Comparison of ENCODE assay signal across 10 cellular contexts in genomic region chr11:104151404-104152204, GRCh38. TPM values are rescaled to one million over a fixed set of nuclear protein-coding genes. Genes with fewer than 3 reads are reported as not detected.
DNase-seq lines count a peak whose midpoint lies in the region; ATAC-seq and TF ChIP-seq lines count a peak whose summit lies in the region.
"Had no signal": no experiment of that assay in that cellular context is flagged by ENCODE, and none has a peak within 500 bp of the region (broad histone marks: within the 10 kb centered on the region; RNA-seq: fewer than 3 reads in every experiment).

No MANE protein-coding gene starts in this region.

- H3K27me3 ChIP-seq in right lobe of liver: no peaks in the 10 kb centered on the region
- H3K27me3 ChIP-seq: neutrophil had no signal

- H3K9me3 ChIP-seq in HEK293 (ENCODE audit: control insufficient read depth, insufficient read depth, low read depth, low read length): no peaks in the 10 kb centered on the region
- H3K9me3 ChIP-seq in right lobe of liver: no peaks in the 10 kb centered on the region
- H3K9me3 ChIP-seq: neutrophil had no signal

- TF ChIP-seq POLR2A in right lobe of liver (IDR thresholded peaks at IDR 0.05): no peak

- no peak for TF ChIP-seq CTCF in HEK293 (tag by site-specific recombination; IDR thresholded peaks at IDR 0.05)
- TF ChIP-seq CTCF in right lobe of liver (IDR thresholded peaks at IDR 0.05): peak in 3 of 4 donors; percentile 23 to 38 (median 37)

- H3K4me3 ChIP-seq in HEK293 (ENCODE audit: low read depth, low read length) (no peak overlapping the region), right lobe of liver (no peak overlapping the region)

- 50% methylated on average over 8 of the region's 8 CpGs for WGBS in right lobe of liver (ENCODE audit: insufficient coverage, low coverage, low lambda C conversion rate, missing lambda C conversion rate)

- ATAC-seq in right lobe of liver: no peak

- DNase-seq in D341Med (ENCODE audit: low spot score) (peak; percentile 12), amniotic epithelial cell (ENCODE audit: low read depth) (peak; percentile 40), right lobe of liver (no peak), substantia nigra (lab: John Stamatoyannopoulos, UW) (no peak)
- no peak for DNase-seq in stimulated activated CD4-positive, alpha-beta T cell treated with anti-CD3 and anti-CD28 coated beads, Interleukin-12 subunit alpha, Interleukin-12 subunit beta, amount 100 ng/mL, for 4 hours
- DNase-seq in activated naive CD4-positive, alpha-beta T cell treated with Interleukin-2 at 50 U/mL for 16 hours: no peak
- no peak for DNase-seq in activated CD8-positive, alpha-beta memory T cell treated with anti-CD3 and anti-CD28 coated beads, Interleukin-2, amount 50 U/mL, for 48 hours
- DNase-seq: NCI-H510A treated with DMSO at 0.1 percent for 48 hours had no signal

- H3K27ac ChIP-seq in HEK293 (ENCODE audit: extremely low read depth, low read depth, low read length) (no peak overlapping the region), right lobe of liver (no peak overlapping the region), substantia nigra (ENCODE audit: low read depth, low read length, poor library complexity, severe bottlenecking) (no peak overlapping the region)
- H3K27ac ChIP-seq: neutrophil had no signal

- intact Hi-C loops in right lobe of liver (cut with DNase I): no loop called here

- H3K4me1 ChIP-seq in HEK293 (ENCODE audit: control insufficient read depth, insufficient read depth, low read length) (no peaks in the 10 kb centered on the region), right lobe of liver (no peaks in the 10 kb centered on the region)

- POLR2A ChIA-PET in HEK293 (lab: Yijun Ruan, JAX): no interaction called here

- CTCF ChIA-PET in HEK293 (lab: Yijun Ruan, JAX): interaction anchor here (0.7 to 1.2 kb wide), 2 partner anchors 95 to 469 kb away, joined by 3 to 6 read pairs; no protein-coding TSS in a partner anchor

- H3K36me3 ChIP-seq in HEK293 (ENCODE audit: control insufficient read depth in 2 of 2, insufficient read depth in 1 of 2, low read length in 2 of 2) (no peaks in the 10 kb centered on the region), right lobe of liver (no peaks in the 10 kb centered on the region)
- H3K36me3 ChIP-seq: neutrophil had no signal

TF ChIP-seq in HEK293, 187 proteins besides CTCF, POLR2A, EP300 and RAD21:
- peak; percentile 26; the same call in 1 of the 2 replicates for TF ChIP-seq ZNF654 (tag by site-specific recombination; IDR thresholded peaks at IDR 0.05; ENCODE audit: low read depth)
- no peak for TF ChIP-seq ZNF768 (tag by site-specific recombination; IDR thresholded peaks at IDR 0.05)

RNA-seq across cellular contexts. Expression of gene PDGFD, which starts 12.3 kb away (rescaled TPM):
- total RNA-seq in right lobe of liver: 1 to 10 TPM in 5 of 6 experiments, under 1 TPM in 1; 0.84 to 1.6 (median 1.1) TPM

Comparison
In these comparisons a context has a peak if more than half of its experiments do, and no peak if none do; other contexts are left out.
1. DNase-seq: peak in D341Med (single experiment) and amniotic epithelial cell (single experiment); none in right lobe of liver (0 of 3), stimulated activated CD4-positive, alpha-beta T cell treated with anti-CD3 and anti-CD28 coated beads, Interleukin-12 subunit alpha, Interleukin-12 subunit beta, amount 100 ng/mL, for 4 hours (single experiment), activated naive CD4-positive, alpha-beta T cell treated with Interleukin-2 at 50 U/mL for 16 hours (single experiment), substantia nigra (0 of 49) and activated CD8-positive, alpha-beta memory T cell treated with anti-CD3 and anti-CD28 coated beads, Interleukin-2, amount 50 U/mL, for 48 hours (single experiment).